ENCODE assay signal across 27 cellular contexts in the genomic region with DNA sequence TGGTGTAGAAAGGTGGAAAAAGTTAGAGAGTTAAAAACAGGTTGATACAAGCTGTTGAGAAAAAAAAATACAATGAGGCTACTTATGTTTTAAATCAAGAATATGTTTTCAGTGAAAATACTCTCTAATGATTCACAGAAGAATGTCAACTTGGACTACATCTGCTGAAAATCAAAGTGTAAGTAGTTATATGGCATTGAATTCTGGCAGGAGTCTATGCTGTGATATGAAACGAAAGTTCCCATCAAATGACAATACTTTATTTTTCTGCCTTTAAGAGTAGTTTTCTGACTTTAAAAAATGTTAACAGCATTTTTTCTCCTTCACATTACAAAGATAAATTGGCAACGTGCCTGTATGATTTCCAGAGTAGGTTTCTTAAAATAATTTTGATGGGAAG.
"Had no signal": no experiment of that assay in that cellular context is flagged by ENCODE, and none has a peak within 500 bp of the region (broad histone marks: within the 10 kb centered on the region; RNA-seq: fewer than 3 reads in every experiment).

No MANE protein-coding gene starts in this region.

- H3K4me1 Mint-ChIP-seq: naive thymus-derived CD4-positive, alpha-beta T cell; neural crest cell; stimulated activated effector memory CD8-positive, alpha-beta T cell treated with anti-CD3 and anti-CD28 coated beads, Interleukin-12 subunit alpha, Interleukin-12 subunit beta, amount 100 ng/mL, for 72 hours had no signal

- ATAC-seq: mucosa of descending colon; naive thymus-derived CD4-positive, alpha-beta T cell; natural killer cell treated with Interleukin-12 subunit alpha and Interleukin-12 subunit beta and Interleukin-15 and Interleukin-18, amount 100 ng/mL, for 72 hours; pancreas; right cardiac atrium; sciatic nerve; stimulated activated effector memory CD8-positive, alpha-beta T cell treated with anti-CD3 and anti-CD28 coated beads, Interleukin-12 subunit alpha, Interleukin-12 subunit beta, amount 100 ng/mL, for 72 hours had no signal

- H3K27me3 Mint-ChIP-seq: natural killer cell treated with Interleukin-12 subunit alpha and Interleukin-12 subunit beta and Interleukin-15 and Interleukin-18, amount 100 ng/mL, for 72 hours; stimulated activated naive CD8-positive, alpha-beta T cell treated with anti-CD3 and anti-CD28 coated beads, Interleukin-15, Interleukin-2, amounts not matched to agents 100 ng/mL and 50 ng/mL, for 24 hours had no signal

- DNase-seq: islet precursor cell; left ventricle myocardium inferior; mesendoderm; midbrain; mucosa of descending colon; naive thymus-derived CD4-positive, alpha-beta T cell; nucleus accumbens; pancreas; posterior cingulate gyrus; retina; spleen; stimulated activated CD4-positive, alpha-beta T cell treated with anti-CD3 and anti-CD28 coated beads, Interleukin-4, amount 100 ng/mL, for 24 hours; stimulated activated naive CD4-positive, alpha-beta T cell; tibial artery; trophoblast cell; uterus had no signal

- FAIRE-seq: pancreas had no signal

- H3K36me3 ChIP-seq: left ventricle myocardium inferior, pancreas, prostate gland, spleen, suprapubic skin, thoracic aorta, tibial artery, uterus had no signal

- H3K4me1 ChIP-seq: pancreas, prostate gland, spleen, suprapubic skin, tibial artery, uterus had no signal

- H3K27me3 ChIP-seq: pancreas, spleen, suprapubic skin, tibial artery, uterus had no signal

- H3K9me3 ChIP-seq: left ventricle myocardium inferior, mucosa of descending colon, pancreas, prostate gland, spleen, suprapubic skin, thoracic aorta, tibial artery, uterus had no signal

- H3K4me3 Mint-ChIP-seq: naive thymus-derived CD4-positive, alpha-beta T cell; natural killer cell treated with Interleukin-12 subunit alpha and Interleukin-12 subunit beta and Interleukin-15 and Interleukin-18, amount 100 ng/mL, for 72 hours; neural crest cell; stimulated activated effector memory CD8-positive, alpha-beta T cell treated with anti-CD3 and anti-CD28 coated beads, Interleukin-12 subunit alpha, Interleukin-12 subunit beta, amount 100 ng/mL, for 72 hours; stimulated activated naive CD8-positive, alpha-beta T cell treated with anti-CD3 and anti-CD28 coated beads, Interleukin-15, Interleukin-2, amounts not matched to agents 100 ng/mL and 50 ng/mL, for 24 hours had no signal

- H3K27ac ChIP-seq: left ventricle myocardium inferior, pancreas, prostate gland, skin epidermis, spleen, suprapubic skin, thoracic aorta, tibial artery, uterus had no signal

- H3K9me3 Mint-ChIP-seq: neural crest cell; stimulated activated naive CD8-positive, alpha-beta T cell treated with anti-CD3 and anti-CD28 coated beads, Interleukin-15, Interleukin-2, amounts not matched to agents 100 ng/mL and 50 ng/mL, for 24 hours had no signal

- H3K4me3 ChIP-seq: left ventricle myocardium inferior, lung, mucosa of descending colon, pancreas, prostate gland, skin epidermis, spleen, suprapubic skin, thoracic aorta, tibial artery, uterus had no signal

- H3K27ac Mint-ChIP-seq: naive thymus-derived CD4-positive, alpha-beta T cell; natural killer cell treated with Interleukin-12 subunit alpha and Interleukin-12 subunit beta and Interleukin-15 and Interleukin-18, amount 100 ng/mL, for 72 hours; stimulated activated effector memory CD8-positive, alpha-beta T cell treated with anti-CD3 and anti-CD28 coated beads, Interleukin-12 subunit alpha, Interleukin-12 subunit beta, amount 100 ng/mL, for 72 hours; stimulated activated naive CD8-positive, alpha-beta T cell treated with anti-CD3 and anti-CD28 coated beads, Interleukin-15, Interleukin-2, amounts not matched to agents 100 ng/mL and 50 ng/mL, for 24 hours had no signal

- H3K36me3 Mint-ChIP-seq: naive thymus-derived CD4-positive, alpha-beta T cell; natural killer cell treated with Interleukin-12 subunit alpha and Interleukin-12 subunit beta and Interleukin-15 and Interleukin-18, amount 100 ng/mL, for 72 hours; stimulated activated effector memory CD8-positive, alpha-beta T cell treated with anti-CD3 and anti-CD28 coated beads, Interleukin-12 subunit alpha, Interleukin-12 subunit beta, amount 100 ng/mL, for 72 hours had no signal
